25 cellular contexts compared by ENCODE assay signal in the genomic region with DNA sequence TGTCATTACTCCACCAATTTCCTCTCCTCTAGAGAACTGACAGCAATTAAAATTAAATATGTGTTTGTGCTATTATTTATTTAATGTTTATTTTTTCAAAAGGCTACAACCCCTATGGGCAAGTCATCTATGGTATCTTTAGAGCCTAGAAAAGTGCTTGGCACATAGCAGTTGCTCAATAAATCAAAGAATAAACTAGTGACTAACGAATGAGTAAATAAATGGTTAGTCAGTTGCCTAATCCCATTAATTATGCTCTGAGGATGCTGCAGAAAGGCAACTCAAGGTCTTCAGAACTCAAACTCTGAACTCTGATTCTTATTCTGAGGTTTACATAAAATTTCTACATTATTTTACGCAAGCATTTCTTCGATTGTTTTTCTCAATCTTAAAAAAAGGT.
DNase-seq lines count a peak whose midpoint lies in the region; ATAC-seq, FAIRE-seq and TF ChIP-seq lines count a peak whose summit lies in the region.
"Had no signal": no experiment of that assay in that cellular context is flagged by ENCODE, and none has a peak within 500 bp of the region (broad histone marks: within the 10 kb centered on the region; RNA-seq: fewer than 3 reads in every experiment).

No MANE protein-coding gene starts in this region.

- H3K4me3 ChIP-seq in epithelial cell of esophagus (ENCODE audit: low read length) (no peak overlapping the region), fibroblast of mammary gland (ENCODE audit: control insufficient read depth, low read depth, low read length) (no peak overlapping the region), kidney (ENCODE audit: low read length in 2 of 2) (no peak overlapping the region)
- H3K4me3 ChIP-seq: A549; BLaER1 treated with 17β-estradiol and CSF1 and Interleukin-3, amounts not matched to agents 10 nM and 100 nM; GM12878; HAP-1 had no signal

- no peak for TF ChIP-seq CTCF in epithelial cell of esophagus (IDR thresholded peaks at IDR 0.05; ENCODE audit: insufficient read depth, low read depth, low read length, missing control alignments)
- no peak for TF ChIP-seq CTCF in fibroblast of mammary gland (conservative IDR thresholded peaks at IDR 0.05; ENCODE audit: control insufficient read depth, insufficient read depth, low read depth, low read length)
- no peak for TF ChIP-seq CTCF in kidney (IDR thresholded peaks at IDR 0.05; ENCODE audit: borderline replicate concordance, extremely low read depth, insufficient read depth)

- H3K36me3 ChIP-seq in kidney (ENCODE audit: control insufficient read depth in 1 of 2, insufficient read depth in 2 of 2, low read length in 2 of 2) = no peaks in the 10 kb centered on the region
- H3K36me3 ChIP-seq: BE2C; BLaER1 treated with 17β-estradiol and CSF1 and Interleukin-3, amounts not matched to agents 10 nM and 100 nM; HAP-1 had no signal

- DNase-seq in M059J (ENCODE audit: low read depth) (peak; percentile 31), epithelial cell of esophagus (ENCODE audit: low read depth) (peak; percentile 15), fibroblast of mammary gland (ENCODE audit: low read depth) (peak; percentile 55), glomerular visceral epithelial cell (ENCODE audit: extremely low spot score) (no peak), kidney (no peak)
- DNase-seq in stimulated activated CD4-positive, alpha-beta T cell treated with anti-CD3 and anti-CD28 coated beads, Interleukin-12 subunit alpha, Interleukin-12 subunit beta, amount 100 ng/mL, for 4 hours = no peak
- DNase-seq: 8988T; ACHN; AML-193; BE2C; CD4-positive, alpha-beta T cell; CD8-positive, alpha-beta memory T cell; DMS 273 treated with DMSO at 0.1 percent for 48 hours; DMS79; EL; GDM1; GOT3; HFFc6 had no signal

- no peak overlapping the region for H3K27ac ChIP-seq in kidney (ENCODE audit: low read depth in 2 of 2, low read length in 2 of 2)
- H3K27ac ChIP-seq: A549; BLaER1 treated with 17β-estradiol and CSF1 and Interleukin-3, amounts not matched to agents 10 nM and 100 nM had no signal

- H3K9me3 ChIP-seq in kidney (ENCODE audit: control insufficient read depth in 1 of 2, low read length in 2 of 2) = no peaks in the 10 kb centered on the region
- H3K9me3 ChIP-seq: A549, BE2C, HAP-1 had no signal

- H3K9ac ChIP-seq in kidney (ENCODE audit: low read length in 2 of 2) = no peak overlapping the region
- H3K9ac ChIP-seq: BLaER1 treated with 17β-estradiol and CSF1 and Interleukin-3, amounts not matched to agents 10 nM and 100 nM had no signal

- H3K4me1 ChIP-seq in kidney (ENCODE audit: control insufficient read depth in 1 of 2, insufficient read depth in 1 of 2, low read depth in 1 of 2, low read length in 2 of 2) = no peaks in the 10 kb centered on the region
- H3K4me1 ChIP-seq: A549; BLaER1 treated with 17β-estradiol and CSF1 and Interleukin-3, amounts not matched to agents 10 nM and 100 nM; HAP-1 had no signal

- ATAC-seq in HG03175 (IDR thresholded peaks at IDR 0.05; ENCODE audit: unreplicated experiment) = no peak
- ATAC-seq: A549, GM12878 had no signal

- intact Hi-C loops in kidney (cut with DNase I) = no loop called here

- no peak for FAIRE-seq in kidney (lab: Jason Lieb, UNC)
- FAIRE-seq: A549, D721Med, GM12878, H54 had no signal

Comparison
In these comparisons a context has a peak if more than half of its experiments do, and no peak if none do; other contexts are left out.
1. DNase-seq: peak in M059J (single experiment), epithelial cell of esophagus (single experiment) and fibroblast of mammary gland (single experiment); none in glomerular visceral epithelial cell (single experiment), stimulated activated CD4-positive, alpha-beta T cell treated with anti-CD3 and anti-CD28 coated beads, Interleukin-12 subunit alpha, Interleukin-12 subunit beta, amount 100 ng/mL, for 4 hours (single experiment) and kidney (single experiment).